Comparison of ENCODE assay signal across 8 cellular contexts in genomic region chr13:21458816-21459701, GRCh38. TPM values are rescaled to one million over a fixed set of nuclear protein-coding genes. Genes with fewer than 3 reads are reported as not detected.
A peak's percentile ranks its signal among the peaks of the same experiment; 100 is the strongest.
DNase-seq lines count a peak whose midpoint lies in the region; ATAC-seq and TF ChIP-seq lines count a peak whose summit lies in the region.

TSS of gene ZDHHC20 (minus strand) at chr13:21459303. CDS start at chr13:21459171, 132 bp downstream.

- POLR2A ChIA-PET in AG04450 (lab: Yijun Ruan, JAX): interaction anchor here (0.6 kb wide), 1 partner anchor 22 kb away, joined by 3 read pairs; no protein-coding TSS in a partner anchor

- peak; percentile 38 for DNase-seq in AG04450 (ENCODE audit: low read depth, low spot score)
- peak; percentile 59 for DNase-seq in NCI-H446 treated with DMSO at 0.1 percent for 48 hours (lab: John Stamatoyannopoulos, UW)
- DNase-seq in activated CD4-positive, alpha-beta T cell treated with anti-CD3 and anti-CD28 coated beads for 4 hours: peak; percentile 85 to 89
- peak; percentile 87 for DNase-seq in choroid plexus epithelial cell (ENCODE audit: low read depth)
- peak; percentile 88 for DNase-seq in kidney tubule cell (ENCODE audit: low spot score)
- peak; percentile 79 to 94 (median 84) for DNase-seq in stimulated activated CD4-positive, alpha-beta T cell treated with anti-CD3 and anti-CD28 coated beads, Interleukin-1b, Interleukin-23, amount 100 ng/mL, for 24 hours (ENCODE audit: low read depth in 4 of 4, low spot score in 1 of 4)

- no peaks in the 10 kb centered on the region; the same call in 1 of the 2 replicates for H3K9me3 ChIP-seq in AG04450 (ENCODE audit: control insufficient read depth, insufficient read depth, low read length)

- peak within 1 kb of the TSS; percentile 91 for H3K4me3 ChIP-seq in AG04450 (ENCODE audit: low read depth, low read length)
- peak within 1 kb of the TSS; percentile 94 for H3K4me3 ChIP-seq in choroid plexus epithelial cell (ENCODE audit: low read depth, low read length)

- ATAC-seq in GM18867 (IDR thresholded peaks at IDR 0.05; ENCODE audit: unreplicated experiment) (peak; percentile 92), HG03103 (IDR thresholded peaks at IDR 0.05; ENCODE audit: low read depth, unreplicated experiment) (peak; percentile 84)

- TF ChIP-seq CTCF in AG04450 (IDR thresholded peaks at IDR 0.05; ENCODE audit: low read depth, low read length) (no peak), choroid plexus epithelial cell (conservative IDR thresholded peaks at IDR 0.05; ENCODE audit: low read depth, low read length) (no peak)

- H3K27me3 ChIP-seq in AG04450 (ENCODE audit: control insufficient read depth, insufficient read depth, low read length): peaks cover 3% of the 10 kb centered on the region

- CTCF ChIA-PET in AG04450 (lab: Charles Lee): interaction anchor here (1.3 to 5.5 kb wide), 3 partner anchors 18 to 161 kb away, joined by 3 to 37 read pairs (median 5); no protein-coding TSS in a partner anchor

- peak within 1 kb of the TSS; percentile 57 for H3K27ac ChIP-seq in AG04450 (ENCODE audit: low read depth, low read length)

RNA-seq across cellular contexts. Expression of gene ZDHHC20, which starts in this region (rescaled TPM):
- polyA plus RNA-seq in AG04450 (2011; rRNA removed): 43.8 and 59.8 TPM in 2 replicates
- 22.0 and 42.0 TPM in 2 replicates for polyA minus RNA-seq in AG04450 (2011; rRNA and poly(A)+ RNA removed)

Comparison
In these comparisons a context has a peak if more than half of its experiments do, and no peak if none do; other contexts are left out.
1. Peak in every context shown above with its lines: DNase-seq, ATAC-seq, H3K4me3 ChIP-seq and H3K27ac ChIP-seq.
2. DNase-seq: peak in every context shown above with its lines; median percentile 88 in kidney tubule cell; 87 in activated CD4-positive, alpha-beta T cell treated with anti-CD3 and anti-CD28 coated beads for 4 hours; 87 in choroid plexus epithelial cell; 84 in stimulated activated CD4-positive, alpha-beta T cell treated with anti-CD3 and anti-CD28 coated beads, Interleukin-1b, Interleukin-23, amount 100 ng/mL, for 24 hours; 59 in NCI-H446 treated with DMSO at 0.1 percent for 48 hours; 38 in AG04450.